In the genomic region with DNA sequence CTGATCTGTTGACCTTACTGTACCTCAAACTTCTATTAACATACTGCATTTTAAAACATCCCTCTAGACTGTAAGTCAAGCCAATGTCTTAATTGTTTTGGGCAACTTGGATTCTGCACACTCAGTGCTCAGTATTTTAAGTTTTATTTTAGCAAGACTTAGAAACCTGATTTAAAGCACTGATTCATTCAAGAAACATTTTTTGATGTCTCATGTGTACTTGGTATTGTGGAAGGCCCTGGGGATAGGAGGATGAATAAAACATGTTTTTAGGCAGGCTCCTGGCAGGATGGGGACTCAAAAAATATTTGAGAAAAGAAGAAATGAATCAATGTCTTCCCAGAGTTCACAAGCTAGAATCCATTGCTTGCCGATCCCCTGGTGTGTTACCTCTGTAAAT, we compare ENCODE assay signal across 17 cellular contexts.
A peak's percentile ranks its signal among the peaks of the same experiment; 100 is the strongest.
DNase-seq lines count a peak whose midpoint lies in the region; FAIRE-seq and TF ChIP-seq lines count a peak whose summit lies in the region.
"Had no signal": no experiment of that assay in that cellular context is flagged by ENCODE, and none has a peak within 500 bp of the region (broad histone marks: within the 10 kb centered on the region; RNA-seq: fewer than 3 reads in every experiment).

No MANE protein-coding gene starts in this region.

- H3K27me3 ChIP-seq in dorsolateral prefrontal cortex (peaks cover 0 to 21% (median 8%) of the 10 kb centered on the region in 45 donors), small intestine (ENCODE audit: control insufficient read depth in 2 of 2, insufficient read depth in 2 of 2, low read length in 2 of 2) (peaks cover 0 to 17% of the 10 kb centered on the region in 2 donors)
- H3K27me3 ChIP-seq: SJCRH30 had no signal

- H3K4me3 ChIP-seq in AG09309 (ENCODE audit: control insufficient read depth, low read depth, low read length) (no peak overlapping the region), dorsolateral prefrontal cortex (no peak overlapping the region), small intestine (ENCODE audit: low read depth in 1 of 2, low read length in 2 of 2) (no peak overlapping the region)
- H3K4me3 ChIP-seq: SJCRH30 had no signal

- intact Hi-C loops in dorsolateral prefrontal cortex (cut with DNase I), result no loop called here

- FAIRE-seq in small intestine (lab: Jason Lieb, UNC), result no peak
- FAIRE-seq: A204.1 had no signal

- no peaks in the 10 kb centered on the region for H3K9me3 ChIP-seq in small intestine (ENCODE audit: control insufficient read depth, low read depth)
- H3K9me3 ChIP-seq: SJCRH30 had no signal

- TF ChIP-seq CTCF in AG09309 (IDR thresholded peaks at IDR 0.05; ENCODE audit: control insufficient read depth, insufficient read depth, low read depth, low read length, missing control alignments), result no peak
- no peak for TF ChIP-seq CTCF in dorsolateral prefrontal cortex (IDR thresholded peaks at IDR 0.05 in 54 of 56, conservative IDR thresholded peaks at IDR 0.05 in 2 of 56; ENCODE audit: low read depth in 1 of 56, partially characterized antibody in 56 of 56)

- WGBS in small intestine, 3 donors, result 47 to 90% (median 79%) methylated on average over 1 of the region's 1 CpG

- peak; percentile 13 for DNase-seq in AG09309 (ENCODE audit: low read depth)
- peak; percentile 32 for DNase-seq in GM04504 (ENCODE audit: low read depth)
- DNase-seq in astrocyte of the hippocampus (ENCODE audit: low read depth, low spot score), result peak; percentile 36
- DNase-seq in myocyte (ENCODE audit: low read depth), result peak; percentile 9
- DNase-seq in dorsolateral prefrontal cortex, result no peak
- DNase-seq in hippocampal formation (lab: John Stamatoyannopoulos, UW), result no peak
- no peak for DNase-seq in activated CD8-positive, alpha-beta memory T cell treated with anti-CD3 and anti-CD28 coated beads, Interleukin-2, amount 50 U/mL, for 4 hours
- DNase-seq in small intestine, result no peak
- DNase-seq: Calu3; CD4-positive, alpha-beta T cell; NCI-H1048; NCI-H146; NCI-H345; NCI-H526 treated with DMSO at 0.1 percent for 48 hours; SJCRH30 had no signal

- H3K4me1 ChIP-seq in small intestine (ENCODE audit: control insufficient read depth in 2 of 2, insufficient read depth in 1 of 2, low read depth in 1 of 2, low read length in 1 of 2), result no peaks in the 10 kb centered on the region
- H3K4me1 ChIP-seq: SJCRH30 had no signal

- H3K36me3 ChIP-seq in small intestine (ENCODE audit: control insufficient read depth in 2 of 2, insufficient read depth in 2 of 2, low read length in 2 of 2), result no peaks in the 10 kb centered on the region
- H3K36me3 ChIP-seq: SJCRH30 had no signal

- no peak overlapping the region for H3K27ac ChIP-seq in dorsolateral prefrontal cortex
- H3K27ac ChIP-seq in small intestine (ENCODE audit: low read depth in 1 of 2, low read length in 1 of 2), result no peak overlapping the region
- H3K27ac ChIP-seq: RWPE1, SJCRH30 had no signal

Comparison
In these comparisons a context has a peak if more than half of its experiments do, and no peak if none do; other contexts are left out.
1. DNase-seq: peak in AG09309 (single experiment), GM04504 (single experiment), astrocyte of the hippocampus (single experiment) and myocyte (single experiment); none in dorsolateral prefrontal cortex (0 of 10), hippocampal formation (0 of 2), activated CD8-positive, alpha-beta memory T cell treated with anti-CD3 and anti-CD28 coated beads, Interleukin-2, amount 50 U/mL, for 4 hours (single experiment) and small intestine (single experiment).